1 cellular context compared by ENCODE assay signal in the genomic region with DNA sequence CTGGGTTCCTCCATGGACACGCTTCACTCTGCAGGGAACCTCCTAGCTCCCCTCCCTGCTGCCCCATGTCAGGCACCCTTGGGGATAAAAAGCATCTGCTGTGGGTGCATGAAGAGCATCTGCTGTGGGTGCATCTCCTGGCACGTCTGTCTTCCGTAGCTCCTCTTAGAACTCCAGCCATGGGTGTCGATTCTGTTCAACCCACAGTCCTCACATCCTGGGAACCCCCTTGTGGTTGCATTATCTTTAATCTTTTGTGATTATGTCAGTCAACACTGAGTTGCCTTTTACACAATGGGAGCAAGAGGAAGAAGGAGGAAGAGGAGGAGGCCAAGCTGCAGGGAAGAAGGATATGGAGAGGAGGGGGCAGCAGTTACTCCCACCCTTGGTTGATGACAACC.
TF ChIP-seq lines count a peak whose summit lies in the region.

No MANE protein-coding gene starts in this region.

TF ChIP-seq in GM12878, 131 proteins besides CTCF, POLR2A, EP300 and RAD21 (continued from another document and continues in another):
- TF ChIP-seq, protein P1, sequence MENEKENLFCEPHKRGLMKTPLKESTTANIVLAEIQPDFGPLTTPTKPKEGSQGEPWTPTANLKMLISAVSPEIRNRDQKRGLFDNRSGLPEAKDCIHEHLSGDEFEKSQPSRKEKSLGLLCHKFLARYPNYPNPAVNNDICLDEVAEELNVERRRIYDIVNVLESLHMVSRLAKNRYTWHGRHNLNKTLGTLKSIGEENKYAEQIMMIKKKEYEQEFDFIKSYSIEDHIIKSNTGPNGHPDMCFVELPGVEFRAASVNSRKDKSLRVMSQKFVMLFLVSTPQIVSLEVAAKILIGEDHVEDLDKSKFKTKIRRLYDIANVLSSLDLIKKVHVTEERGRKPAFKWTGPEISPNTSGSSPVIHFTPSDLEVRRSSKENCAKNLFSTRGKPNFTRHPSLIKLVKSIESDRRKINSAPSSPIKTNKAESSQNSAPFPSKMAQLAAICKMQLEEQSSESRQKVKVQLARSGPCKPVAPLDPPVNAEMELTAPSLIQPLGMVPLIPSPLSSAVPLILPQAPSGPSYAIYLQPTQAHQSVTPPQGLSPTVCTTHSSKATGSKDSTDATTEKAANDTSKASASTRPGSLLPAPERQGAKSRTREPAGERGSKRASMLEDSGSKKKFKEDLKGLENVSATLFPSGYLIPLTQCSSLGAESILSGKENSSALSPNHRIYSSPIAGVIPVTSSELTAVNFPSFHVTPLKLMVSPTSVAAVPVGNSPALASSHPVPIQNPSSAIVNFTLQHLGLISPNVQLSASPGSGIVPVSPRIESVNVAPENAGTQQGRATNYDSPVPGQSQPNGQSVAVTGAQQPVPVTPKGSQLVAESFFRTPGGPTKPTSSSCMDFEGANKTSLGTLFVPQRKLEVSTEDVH (IDR thresholded peaks at IDR 0.05; ENCODE audit: low read depth, partially characterized antibody) = no peak
- TF ChIP-seq BACH1 (IDR thresholded peaks at IDR 0.05; ENCODE audit: borderline replicate concordance) (no peak), BHLHE40 (IDR thresholded peaks at IDR 0.05; ENCODE audit: borderline replicate concordance in 1 of 2, low read depth in 2 of 2, low read length in 1 of 2) (peak; percentile 25 to 59; a peak in 2 of 4 replicates), IKZF1 (conservative IDR thresholded peaks at IDR 0.05) (peak; percentile 90), MTA2 (IDR thresholded peaks at IDR 0.05; ENCODE audit: low read depth) (peak; percentile 70), SIN3A (IDR thresholded peaks at IDR 0.05; ENCODE audit: low read depth, low read length) (no peak), SMAD1 (IDR thresholded peaks at IDR 0.05; ENCODE audit: low read depth, partially characterized antibody) (no peak), ZNF24 (IDR thresholded peaks at IDR 0.05) (no peak), PAX5 (IDR thresholded peaks at IDR 0.05; ENCODE audit: borderline replicate concordance, low read depth, low read length) (0 out of 2 replicates have a peak, but pooled peaks have one; percentile 21), SREBF2 (IDR thresholded peaks at IDR 0.05; ENCODE audit: low read length) (no peak), GATAD2B (conservative IDR thresholded peaks at IDR 0.05; ENCODE audit: low read depth) (peak; percentile 74), EZH2 (IDR thresholded peaks at IDR 0.05; ENCODE audit: borderline replicate concordance, control insufficient read depth, low read depth, low read length) (no peak), MYB (IDR thresholded peaks at IDR 0.05; ENCODE audit: borderline replicate concordance, low read depth, low read length) (no peak), PAX8 (IDR thresholded peaks at IDR 0.05) (no peak), RAD51 (IDR thresholded peaks at IDR 0.05) (no peak), IRF4 (IDR thresholded peaks at IDR 0.05; ENCODE audit: low read depth, low read length) (no peak), DPF2 (IDR thresholded peaks at IDR 0.05) (peak; percentile 64; the same call in 1 of the 2 replicates), RUNX3 (IDR thresholded peaks at IDR 0.05; ENCODE audit: low read length) (peak; percentile 93), HDAC2 (IDR thresholded peaks at IDR 0.05) (no peak), CBX5 (IDR thresholded peaks at IDR 0.05; ENCODE audit: low read depth) (no peak), YBX1 (IDR thresholded peaks at IDR 0.05) (no peak)
- TF ChIP-seq, protein P2, sequence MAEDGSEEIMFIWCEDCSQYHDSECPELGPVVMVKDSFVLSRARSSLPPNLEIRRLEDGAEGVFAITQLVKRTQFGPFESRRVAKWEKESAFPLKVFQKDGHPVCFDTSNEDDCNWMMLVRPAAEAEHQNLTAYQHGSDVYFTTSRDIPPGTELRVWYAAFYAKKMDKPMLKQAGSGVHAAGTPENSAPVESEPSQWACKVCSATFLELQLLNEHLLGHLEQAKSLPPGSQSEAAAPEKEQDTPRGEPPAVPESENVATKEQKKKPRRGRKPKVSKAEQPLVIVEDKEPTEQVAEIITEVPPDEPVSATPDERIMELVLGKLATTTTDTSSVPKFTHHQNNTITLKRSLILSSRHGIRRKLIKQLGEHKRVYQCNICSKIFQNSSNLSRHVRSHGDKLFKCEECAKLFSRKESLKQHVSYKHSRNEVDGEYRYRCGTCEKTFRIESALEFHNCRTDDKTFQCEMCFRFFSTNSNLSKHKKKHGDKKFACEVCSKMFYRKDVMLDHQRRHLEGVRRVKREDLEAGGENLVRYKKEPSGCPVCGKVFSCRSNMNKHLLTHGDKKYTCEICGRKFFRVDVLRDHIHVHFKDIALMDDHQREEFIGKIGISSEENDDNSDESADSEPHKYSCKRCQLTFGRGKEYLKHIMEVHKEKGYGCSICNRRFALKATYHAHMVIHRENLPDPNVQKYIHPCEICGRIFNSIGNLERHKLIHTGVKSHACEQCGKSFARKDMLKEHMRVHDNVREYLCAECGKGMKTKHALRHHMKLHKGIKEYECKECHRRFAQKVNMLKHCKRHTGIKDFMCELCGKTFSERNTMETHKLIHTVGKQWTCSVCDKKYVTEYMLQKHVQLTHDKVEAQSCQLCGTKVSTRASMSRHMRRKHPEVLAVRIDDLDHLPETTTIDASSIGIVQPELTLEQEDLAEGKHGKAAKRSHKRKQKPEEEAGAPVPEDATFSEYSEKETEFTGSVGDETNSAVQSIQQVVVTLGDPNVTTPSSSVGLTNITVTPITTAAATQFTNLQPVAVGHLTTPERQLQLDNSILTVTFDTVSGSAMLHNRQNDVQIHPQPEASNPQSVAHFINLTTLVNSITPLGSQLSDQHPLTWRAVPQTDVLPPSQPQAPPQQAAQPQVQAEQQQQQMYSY (CRISPR knock-in tag; IDR thresholded peaks at IDR 0.05) = no peak
- TF ChIP-seq, protein P3, sequence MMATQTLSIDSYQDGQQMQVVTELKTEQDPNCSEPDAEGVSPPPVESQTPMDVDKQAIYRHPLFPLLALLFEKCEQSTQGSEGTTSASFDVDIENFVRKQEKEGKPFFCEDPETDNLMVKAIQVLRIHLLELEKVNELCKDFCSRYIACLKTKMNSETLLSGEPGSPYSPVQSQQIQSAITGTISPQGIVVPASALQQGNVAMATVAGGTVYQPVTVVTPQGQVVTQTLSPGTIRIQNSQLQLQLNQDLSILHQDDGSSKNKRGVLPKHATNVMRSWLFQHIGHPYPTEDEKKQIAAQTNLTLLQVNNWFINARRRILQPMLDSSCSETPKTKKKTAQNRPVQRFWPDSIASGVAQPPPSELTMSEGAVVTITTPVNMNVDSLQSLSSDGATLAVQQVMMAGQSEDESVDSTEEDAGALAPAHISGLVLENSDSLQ (IDR thresholded peaks at IDR 0.05) = peak; percentile 85
- TF ChIP-seq, protein P4, sequence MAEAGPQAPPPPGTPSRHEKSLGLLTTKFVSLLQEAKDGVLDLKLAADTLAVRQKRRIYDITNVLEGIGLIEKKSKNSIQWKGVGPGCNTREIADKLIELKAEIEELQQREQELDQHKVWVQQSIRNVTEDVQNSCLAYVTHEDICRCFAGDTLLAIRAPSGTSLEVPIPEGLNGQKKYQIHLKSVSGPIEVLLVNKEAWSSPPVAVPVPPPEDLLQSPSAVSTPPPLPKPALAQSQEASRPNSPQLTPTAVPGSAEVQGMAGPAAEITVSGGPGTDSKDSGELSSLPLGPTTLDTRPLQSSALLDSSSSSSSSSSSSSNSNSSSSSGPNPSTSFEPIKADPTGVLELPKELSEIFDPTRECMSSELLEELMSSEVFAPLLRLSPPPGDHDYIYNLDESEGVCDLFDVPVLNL (IDR thresholded peaks at IDR 0.05; ENCODE audit: low read depth, low read length) = no peak
- TF ChIP-seq, protein P5, sequence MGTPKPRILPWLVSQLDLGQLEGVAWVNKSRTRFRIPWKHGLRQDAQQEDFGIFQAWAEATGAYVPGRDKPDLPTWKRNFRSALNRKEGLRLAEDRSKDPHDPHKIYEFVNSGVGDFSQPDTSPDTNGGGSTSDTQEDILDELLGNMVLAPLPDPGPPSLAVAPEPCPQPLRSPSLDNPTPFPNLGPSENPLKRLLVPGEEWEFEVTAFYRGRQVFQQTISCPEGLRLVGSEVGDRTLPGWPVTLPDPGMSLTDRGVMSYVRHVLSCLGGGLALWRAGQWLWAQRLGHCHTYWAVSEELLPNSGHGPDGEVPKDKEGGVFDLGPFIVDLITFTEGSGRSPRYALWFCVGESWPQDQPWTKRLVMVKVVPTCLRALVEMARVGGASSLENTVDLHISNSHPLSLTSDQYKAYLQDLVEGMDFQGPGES (IDR thresholded peaks at IDR 0.05) = no peak
- TF ChIP-seq, protein P6, sequence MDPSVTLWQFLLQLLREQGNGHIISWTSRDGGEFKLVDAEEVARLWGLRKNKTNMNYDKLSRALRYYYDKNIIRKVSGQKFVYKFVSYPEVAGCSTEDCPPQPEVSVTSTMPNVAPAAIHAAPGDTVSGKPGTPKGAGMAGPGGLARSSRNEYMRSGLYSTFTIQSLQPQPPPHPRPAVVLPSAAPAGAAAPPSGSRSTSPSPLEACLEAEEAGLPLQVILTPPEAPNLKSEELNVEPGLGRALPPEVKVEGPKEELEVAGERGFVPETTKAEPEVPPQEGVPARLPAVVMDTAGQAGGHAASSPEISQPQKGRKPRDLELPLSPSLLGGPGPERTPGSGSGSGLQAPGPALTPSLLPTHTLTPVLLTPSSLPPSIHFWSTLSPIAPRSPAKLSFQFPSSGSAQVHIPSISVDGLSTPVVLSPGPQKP (IDR thresholded peaks at IDR 0.05; ENCODE audit: low read depth, low read length) = no peak
- TF ChIP-seq, protein P7, sequence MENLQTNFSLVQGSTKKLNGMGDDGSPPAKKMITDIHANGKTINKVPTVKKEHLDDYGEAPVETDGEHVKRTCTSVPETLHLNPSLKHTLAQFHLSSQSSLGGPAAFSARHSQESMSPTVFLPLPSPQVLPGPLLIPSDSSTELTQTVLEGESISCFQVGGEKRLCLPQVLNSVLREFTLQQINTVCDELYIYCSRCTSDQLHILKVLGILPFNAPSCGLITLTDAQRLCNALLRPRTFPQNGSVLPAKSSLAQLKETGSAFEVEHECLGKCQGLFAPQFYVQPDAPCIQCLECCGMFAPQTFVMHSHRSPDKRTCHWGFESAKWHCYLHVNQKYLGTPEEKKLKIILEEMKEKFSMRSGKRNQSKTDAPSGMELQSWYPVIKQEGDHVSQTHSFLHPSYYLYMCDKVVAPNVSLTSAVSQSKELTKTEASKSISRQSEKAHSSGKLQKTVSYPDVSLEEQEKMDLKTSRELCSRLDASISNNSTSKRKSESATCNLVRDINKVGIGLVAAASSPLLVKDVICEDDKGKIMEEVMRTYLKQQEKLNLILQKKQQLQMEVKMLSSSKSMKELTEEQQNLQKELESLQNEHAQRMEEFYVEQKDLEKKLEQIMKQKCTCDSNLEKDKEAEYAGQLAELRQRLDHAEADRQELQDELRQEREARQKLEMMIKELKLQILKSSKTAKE (IDR thresholded peaks at IDR 0.05; ENCODE audit: low read depth, poor library complexity, severe bottlenecking) = no peak
- TF ChIP-seq, protein P8, sequence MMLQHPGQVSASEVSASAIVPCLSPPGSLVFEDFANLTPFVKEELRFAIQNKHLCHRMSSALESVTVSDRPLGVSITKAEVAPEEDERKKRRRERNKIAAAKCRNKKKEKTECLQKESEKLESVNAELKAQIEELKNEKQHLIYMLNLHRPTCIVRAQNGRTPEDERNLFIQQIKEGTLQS (IDR thresholded peaks at IDR 0.05; ENCODE audit: borderline replicate concordance, extremely low read depth, low read depth, low read length) = no peak
- TF ChIP-seq, protein P9, sequence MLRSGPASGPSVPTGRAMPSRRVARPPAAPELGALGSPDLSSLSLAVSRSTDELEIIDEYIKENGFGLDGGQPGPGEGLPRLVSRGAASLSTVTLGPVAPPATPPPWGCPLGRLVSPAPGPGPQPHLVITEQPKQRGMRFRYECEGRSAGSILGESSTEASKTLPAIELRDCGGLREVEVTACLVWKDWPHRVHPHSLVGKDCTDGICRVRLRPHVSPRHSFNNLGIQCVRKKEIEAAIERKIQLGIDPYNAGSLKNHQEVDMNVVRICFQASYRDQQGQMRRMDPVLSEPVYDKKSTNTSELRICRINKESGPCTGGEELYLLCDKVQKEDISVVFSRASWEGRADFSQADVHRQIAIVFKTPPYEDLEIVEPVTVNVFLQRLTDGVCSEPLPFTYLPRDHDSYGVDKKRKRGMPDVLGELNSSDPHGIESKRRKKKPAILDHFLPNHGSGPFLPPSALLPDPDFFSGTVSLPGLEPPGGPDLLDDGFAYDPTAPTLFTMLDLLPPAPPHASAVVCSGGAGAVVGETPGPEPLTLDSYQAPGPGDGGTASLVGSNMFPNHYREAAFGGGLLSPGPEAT (IDR thresholded peaks at IDR 0.05; ENCODE audit: low read depth) = peak; percentile 81
- TF ChIP-seq, protein P10, sequence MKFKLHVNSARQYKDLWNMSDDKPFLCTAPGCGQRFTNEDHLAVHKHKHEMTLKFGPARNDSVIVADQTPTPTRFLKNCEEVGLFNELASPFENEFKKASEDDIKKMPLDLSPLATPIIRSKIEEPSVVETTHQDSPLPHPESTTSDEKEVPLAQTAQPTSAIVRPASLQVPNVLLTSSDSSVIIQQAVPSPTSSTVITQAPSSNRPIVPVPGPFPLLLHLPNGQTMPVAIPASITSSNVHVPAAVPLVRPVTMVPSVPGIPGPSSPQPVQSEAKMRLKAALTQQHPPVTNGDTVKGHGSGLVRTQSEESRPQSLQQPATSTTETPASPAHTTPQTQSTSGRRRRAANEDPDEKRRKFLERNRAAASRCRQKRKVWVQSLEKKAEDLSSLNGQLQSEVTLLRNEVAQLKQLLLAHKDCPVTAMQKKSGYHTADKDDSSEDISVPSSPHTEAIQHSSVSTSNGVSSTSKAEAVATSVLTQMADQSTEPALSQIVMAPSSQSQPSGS (IDR thresholded peaks at IDR 0.05; ENCODE audit: low read length) = peak; percentile 34; the same call in 1 of the 2 replicates
- TF ChIP-seq, protein P11, sequence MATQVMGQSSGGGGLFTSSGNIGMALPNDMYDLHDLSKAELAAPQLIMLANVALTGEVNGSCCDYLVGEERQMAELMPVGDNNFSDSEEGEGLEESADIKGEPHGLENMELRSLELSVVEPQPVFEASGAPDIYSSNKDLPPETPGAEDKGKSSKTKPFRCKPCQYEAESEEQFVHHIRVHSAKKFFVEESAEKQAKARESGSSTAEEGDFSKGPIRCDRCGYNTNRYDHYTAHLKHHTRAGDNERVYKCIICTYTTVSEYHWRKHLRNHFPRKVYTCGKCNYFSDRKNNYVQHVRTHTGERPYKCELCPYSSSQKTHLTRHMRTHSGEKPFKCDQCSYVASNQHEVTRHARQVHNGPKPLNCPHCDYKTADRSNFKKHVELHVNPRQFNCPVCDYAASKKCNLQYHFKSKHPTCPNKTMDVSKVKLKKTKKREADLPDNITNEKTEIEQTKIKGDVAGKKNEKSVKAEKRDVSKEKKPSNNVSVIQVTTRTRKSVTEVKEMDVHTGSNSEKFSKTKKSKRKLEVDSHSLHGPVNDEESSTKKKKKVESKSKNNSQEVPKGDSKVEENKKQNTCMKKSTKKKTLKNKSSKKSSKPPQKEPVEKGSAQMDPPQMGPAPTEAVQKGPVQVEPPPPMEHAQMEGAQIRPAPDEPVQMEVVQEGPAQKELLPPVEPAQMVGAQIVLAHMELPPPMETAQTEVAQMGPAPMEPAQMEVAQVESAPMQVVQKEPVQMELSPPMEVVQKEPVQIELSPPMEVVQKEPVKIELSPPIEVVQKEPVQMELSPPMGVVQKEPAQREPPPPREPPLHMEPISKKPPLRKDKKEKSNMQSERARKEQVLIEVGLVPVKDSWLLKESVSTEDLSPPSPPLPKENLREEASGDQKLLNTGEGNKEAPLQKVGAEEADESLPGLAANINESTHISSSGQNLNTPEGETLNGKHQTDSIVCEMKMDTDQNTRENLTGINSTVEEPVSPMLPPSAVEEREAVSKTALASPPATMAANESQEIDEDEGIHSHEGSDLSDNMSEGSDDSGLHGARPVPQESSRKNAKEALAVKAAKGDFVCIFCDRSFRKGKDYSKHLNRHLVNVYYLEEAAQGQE (IDR thresholded peaks at IDR 0.05; ENCODE audit: low read depth, low read length) = no peak
